In genomic region chr11:16410479-16410878, GRCh38 we compare ENCODE assay signal across 19 cellular contexts. TPM values are rescaled to one million over a fixed set of nuclear protein-coding genes. Genes with fewer than 3 reads are reported as not detected.
"Had no signal": no experiment of that assay in that cellular context is flagged by ENCODE, and none has a peak within 500 bp of the region (broad histone marks: within the 10 kb centered on the region; RNA-seq: fewer than 3 reads in every experiment).

No MANE protein-coding gene starts in this region.

- ATAC-seq: activated naive CD4-positive, alpha-beta T cell treated with anti-CD3 and anti-CD28 coated beads, Interleukin-2, amount 50 U/mL, for 72 hours; activated T-cell treated with anti-CD3 and anti-CD28 coated beads, Interleukin-2, amount 50 U/mL, for 4 hours; natural killer cell treated with Interleukin-12 subunit alpha and Interleukin-12 subunit beta and Interleukin-15 and Interleukin-18, amount 100 ng/mL, for 72 hours; T-helper 17 cell had no signal

- H3K36me3 ChIP-seq: esophagus squamous epithelium, left ventricle myocardium inferior, tibial nerve, uterus had no signal

- DNase-seq: activated CD4-positive, alpha-beta memory T cell treated with anti-CD3 and anti-CD28 coated beads, Interleukin-2, amount 10 ng/mL, durations not matched to agents 7 days and 5 days; activated CD4-positive, alpha-beta T cell treated with anti-CD3 and anti-CD28 coated beads for 4 hours; activated effector memory CD4-positive, alpha-beta T cell treated with anti-CD3 and anti-CD28 coated beads, Interleukin-2, amount 50 U/mL, for 16 hours; activated T-cell treated with anti-CD3 and anti-CD28 coated beads, Interleukin-2, amount 50 U/mL, for 4 hours; dorsolateral prefrontal cortex; esophagus squamous epithelium; glutamatergic neuron; left ventricle myocardium inferior; mesendoderm; nucleus accumbens; posterior cingulate gyrus; stimulated activated CD4-positive, alpha-beta T cell treated with anti-CD3 and anti-CD28 coated beads, Interleukin-4, amount 100 ng/mL, for 24 hours; stimulated activated naive CD4-positive, alpha-beta T cell; T-helper 17 cell; uterus had no signal

- H3K9me3 ChIP-seq: esophagus squamous epithelium, left ventricle myocardium inferior, tibial nerve, uterus had no signal

- H3K4me3 ChIP-seq: dorsolateral prefrontal cortex, esophagus squamous epithelium, left ventricle myocardium inferior, tibial nerve, uterus had no signal

- H3K4me1 ChIP-seq: uterus had no signal

- H3K27ac ChIP-seq: dorsolateral prefrontal cortex, left ventricle myocardium inferior, tibial nerve, uterus had no signal

- H3K27me3 ChIP-seq: esophagus squamous epithelium, tibial nerve, uterus had no signal

- FAIRE-seq: endometrium had no signal

RNA-seq across cellular contexts. Expression of gene SOX6, which starts 54.1 kb away (rescaled TPM):
- total RNA-seq: activated CD4-positive, alpha-beta memory T cell treated with anti-CD3 and anti-CD28 coated beads, Interleukin-2, amount 10 ng/mL, durations not matched to agents 7 days and 5 days; activated naive CD4-positive, alpha-beta T cell treated with anti-CD3 and anti-CD28 coated beads, Interleukin-2, amount 50 U/mL, for 72 hours; natural killer cell treated with Interleukin-12 subunit alpha and Interleukin-12 subunit beta and Interleukin-15 and Interleukin-18, amount 100 ng/mL, for 72 hours had no signal
